In genomic region chr9:89528540-89528939, GRCh38 we compare ENCODE assay signal across 12 cellular contexts. TPM values are rescaled to one million over a fixed set of nuclear protein-coding genes. Genes with fewer than 3 reads are reported as not detected.
DNase-seq lines count a peak whose midpoint lies in the region; ATAC-seq and TF ChIP-seq lines count a peak whose summit lies in the region.
"Had no signal": no experiment of that assay in that cellular context is flagged by ENCODE, and none has a peak within 500 bp of the region (broad histone marks: within the 10 kb centered on the region; RNA-seq: fewer than 3 reads in every experiment).

No MANE protein-coding gene starts in this region.

- no peak for ATAC-seq in activated T-cell treated with anti-CD3 and anti-CD28 coated beads, Interleukin-2, amount 50 U/mL, for 72 hours (replicated peaks in 1 of 2)
- no peak for ATAC-seq in T-helper 17 cell

- WGBS in hepatocyte (ENCODE audit: low lambda C conversion rate, missing lambda C conversion rate): 79% methylated on average over 6 of the region's 6 CpGs

- no peak overlapping the region for H2AFZ ChIP-seq in hepatocyte

- no peak overlapping the region for H3K4me3 ChIP-seq in hepatocyte
- no peak overlapping the region for H3K4me3 ChIP-seq in BE2C (ENCODE audit: low read depth, low read length)
- H3K4me3 ChIP-seq: BLaER1, heart right ventricle had no signal

- TF ChIP-seq CTCF in hepatocyte (IDR thresholded peaks at IDR 0.05; ENCODE audit: poor library complexity): no peak
- no peak for TF ChIP-seq CTCF in type B pancreatic cell (conservative IDR thresholded peaks at IDR 0.05)
- TF ChIP-seq CTCF in BE2C (IDR thresholded peaks at IDR 0.05; ENCODE audit: low read depth, low read length): no peak

- H3K27me3 Mint-ChIP-seq in activated T-cell treated with anti-CD3 and anti-CD28 coated beads, Interleukin-2, amount 50 U/mL, for 72 hours (ENCODE audit: low read depth): no peaks in the 10 kb centered on the region
- H3K27me3 Mint-ChIP-seq in T-helper 17 cell (no peaks in the 10 kb centered on the region), type B pancreatic cell (no peaks in the 10 kb centered on the region)

- H3K4me2 ChIP-seq in hepatocyte: no peak overlapping the region
- H3K4me2 ChIP-seq: BLaER1 had no signal

- H3K4me3 Mint-ChIP-seq in activated T-cell treated with anti-CD3 and anti-CD28 coated beads, Interleukin-2, amount 50 U/mL, for 72 hours: peak overlapping the region; percentile 21 to 63
- H3K4me3 Mint-ChIP-seq in T-helper 17 cell (peak overlapping the region; percentile 58), type B pancreatic cell (no peak overlapping the region)

- H3K27ac Mint-ChIP-seq in activated T-cell treated with anti-CD3 and anti-CD28 coated beads, Interleukin-2, amount 50 U/mL, for 72 hours: peak overlapping the region; percentile 5
- peak overlapping the region; percentile 83 for H3K27ac Mint-ChIP-seq in T-helper 17 cell
- peak overlapping the region; percentile 29 for H3K27ac Mint-ChIP-seq in type B pancreatic cell

- H3K27ac ChIP-seq in hepatocyte: no peak overlapping the region
- H3K27ac ChIP-seq: BLaER1 had no signal

- peaks cover 9% of the 10 kb centered on the region for H3K4me1 ChIP-seq in hepatocyte (ENCODE audit: insufficient read depth)
- no peaks in the 10 kb centered on the region for H3K4me1 ChIP-seq in BE2C

- no peaks in the 10 kb centered on the region for H4K20me1 ChIP-seq in hepatocyte (ENCODE audit: insufficient read depth, poor library complexity, severe bottlenecking)
- H4K20me1 ChIP-seq: BLaER1 had no signal

- no peaks in the 10 kb centered on the region for H3K9me2 ChIP-seq in hepatocyte (replicated peaks; ENCODE audit: insufficient read depth)

- H3K9me3 Mint-ChIP-seq in activated T-cell treated with anti-CD3 and anti-CD28 coated beads, Interleukin-2, amount 50 U/mL, for 72 hours: peaks cover 0 to 5% of the 10 kb centered on the region in 2 donors
- H3K9me3 Mint-ChIP-seq in type B pancreatic cell: peaks cover 11% of the 10 kb centered on the region

- H3K27me3 ChIP-seq in hepatocyte (no peaks in the 10 kb centered on the region), BE2C (no peaks in the 10 kb centered on the region)
- H3K27me3 ChIP-seq: BLaER1, heart right ventricle had no signal

- H3K36me3 Mint-ChIP-seq in activated T-cell treated with anti-CD3 and anti-CD28 coated beads, Interleukin-2, amount 50 U/mL, for 72 hours (ENCODE audit: insufficient read depth in 2 of 2): peaks cover 0 to 6% of the 10 kb centered on the region in 2 donors
- H3K36me3 Mint-ChIP-seq in T-helper 17 cell (ENCODE audit: low read depth) (no peaks in the 10 kb centered on the region), type B pancreatic cell (no peaks in the 10 kb centered on the region)

- H3K36me3 ChIP-seq in hepatocyte (replicated peaks; ENCODE audit: insufficient read depth, low read depth): no peaks in the 10 kb centered on the region
- no peaks in the 10 kb centered on the region for H3K36me3 ChIP-seq in BE2C
- H3K36me3 ChIP-seq: BLaER1, heart right ventricle had no signal

- H3K9me3 ChIP-seq in T-helper 17 cell (ENCODE audit: control insufficient read depth, low read length, poor library complexity, severe bottlenecking) (no peaks in the 10 kb centered on the region), hepatocyte (ENCODE audit: low read depth) (no peaks in the 10 kb centered on the region), BE2C (no peaks in the 10 kb centered on the region)

- no peaks in the 10 kb centered on the region for H3K79me2 ChIP-seq in hepatocyte

- no peak for DNase-seq in activated T-cell treated with anti-CD3 and anti-CD28 coated beads, Interleukin-2, amount 50 U/mL, for 72 hours
- no peak for DNase-seq in activated T-cell treated with anti-CD3 and anti-CD28 coated beads, Interleukin-2, amount 50 U/mL, for 1 hour
- DNase-seq in T-helper 17 cell (no peak), hepatocyte (ENCODE audit: low spot score) (peak; percentile 29), type B pancreatic cell (ENCODE audit: extremely low spot score, unreplicated experiment) (no peak), NCI-H2171 treated with DMSO at 0.1 percent for 48 hours (lab: John Stamatoyannopoulos, UW) (no peak), NCI-H1436 (lab: John Stamatoyannopoulos, UW) (no peak), BE2C (no peak)
- DNase-seq: heart right ventricle, KG1, occipital lobe had no signal

- H3K4me1 Mint-ChIP-seq in activated T-cell treated with anti-CD3 and anti-CD28 coated beads, Interleukin-2, amount 50 U/mL, for 72 hours (ENCODE audit: low read depth): peaks cover 98% of the 10 kb centered on the region
- peaks cover 70% of the 10 kb centered on the region for H3K4me1 Mint-ChIP-seq in T-helper 17 cell
- peaks cover 2% of the 10 kb centered on the region for H3K4me1 Mint-ChIP-seq in type B pancreatic cell (ENCODE audit: unreplicated experiment)

RNA-seq across cellular contexts. Expression of gene SEMA4D, which starts 30.6 kb away (rescaled TPM):
- total RNA-seq in activated T-cell treated with anti-CD3 and anti-CD28 coated beads, Interleukin-2, amount 50 U/mL, for 72 hours: 100 to 1,000 TPM; 182 to 198 TPM
- total RNA-seq in T-helper 17 cell: 100 to 1,000 TPM; 250 to 312 TPM
- 9.4 and 10.0 TPM in 2 replicates for total RNA-seq in hepatocyte
- polyA plus RNA-seq in hepatocyte: 10.1 and 10.4 TPM in 2 replicates
- 32.3 and 43.6 TPM in 2 replicates for total RNA-seq in type B pancreatic cell (ENCODE audit: low replicate concordance)
- polyA plus RNA-seq in BE2C (2012; ENCODE audit: insufficient read depth, insufficient read length, low read depth): 5.2 TPM

Comparison
In these comparisons a context has a peak if more than half of its experiments do, and no peak if none do; other contexts are left out.
1. H3K27ac Mint-ChIP-seq: peak in every context shown above with its lines; median percentile 83 in T-helper 17 cell; 29 in type B pancreatic cell; 5 in activated T-cell treated with anti-CD3 and anti-CD28 coated beads, Interleukin-2, amount 50 U/mL, for 72 hours.